In genomic region chr9:6008169-6008979, GRCh38 we compare ENCODE assay signal across 8 cellular contexts. TPM values are rescaled to one million over a fixed set of nuclear protein-coding genes. Genes with fewer than 3 reads are reported as not detected.
A peak's percentile ranks its signal among the peaks of the same experiment; 100 is the strongest.
DNase-seq lines count a peak whose midpoint lies in the region; ATAC-seq and TF ChIP-seq lines count a peak whose summit lies in the region.

No MANE protein-coding gene starts in this region.

- no peaks in the 10 kb centered on the region for H3K9me3 ChIP-seq in upper lobe of right lung

- intact Hi-C loops in left cardiac atrium (cut with DNase I) (no loop called here), posterior vena cava (cut with DNase I) (loop anchor here in 1 of 2 donors (10.0 kb wide), 1 partner anchor 384 kb away; the partner anchor contains the start of gene RIC1), upper lobe of right lung (cut with DNase I) (no loop called here)

- CTCF ChIA-PET in T-cell (lab: Charles Lee) = interaction anchor here (0.6 to 2.4 kb wide), 12 partner anchors 8 to 298 kb away, joined by 3 to 11 read pairs (median 4); partner anchors contain the start of gene ERMP1 (in 1 of the 2)

- H3K9me3 Mint-ChIP-seq in T-cell = peaks cover 8 to 17% (median 15%) of the 10 kb centered on the region in 3 donors

- ATAC-seq in HG02852 (IDR thresholded peaks at IDR 0.05; ENCODE audit: unreplicated experiment) (peak; percentile 58), T-cell (replicated peaks in 1 of 4) (peak; percentile 72 to 77 (median 73)), left cardiac atrium (peak; percentile 89 to 91), upper lobe of right lung (peak; percentile 92)

- peak overlapping the region; percentile 85 to 88 for H3K27ac Mint-ChIP-seq in T-cell

- DNase-seq in GM13976 (ENCODE audit: low spot score) = peak; percentile 92
- DNase-seq in NCI-H1436 treated with DMSO at 0.1 percent for 48 hours (lab: John Stamatoyannopoulos, UW) = peak; percentile 90
- DNase-seq in T-cell = peak; percentile 78 to 98 (median 95)
- DNase-seq in amniotic stem cell (lab: John Stamatoyannopoulos, UW) = peak; percentile 96
- DNase-seq in left cardiac atrium = peak; percentile 96
- peak; percentile 98 for DNase-seq in posterior vena cava (ENCODE audit: low spot score)
- DNase-seq in upper lobe of right lung = peak; percentile 94

- peak overlapping the region; percentile 62 for H3K4me3 ChIP-seq in upper lobe of right lung

- H3K36me3 Mint-ChIP-seq in T-cell = peaks cover 22% of the 10 kb centered on the region

- H3K4me1 ChIP-seq in upper lobe of right lung = peaks cover 37% of the 10 kb centered on the region

- peak overlapping the region; percentile 77 to 95 (median 77) for H3K4me3 Mint-ChIP-seq in T-cell

- peaks cover 49 to 70% (median 60%) of the 10 kb centered on the region in 3 donors for H3K4me1 Mint-ChIP-seq in T-cell

- H3K27me3 ChIP-seq in upper lobe of right lung = no peaks in the 10 kb centered on the region

- TF ChIP-seq CTCF in GM13976 (IDR thresholded peaks at IDR 0.05; ENCODE audit: borderline replicate concordance, control extremely low read depth, extremely low read depth, insufficient read depth, missing control alignments) (no peak), upper lobe of right lung (IDR thresholded peaks at IDR 0.05) (no peak)

- peaks cover 11% of the 10 kb centered on the region for H3K36me3 ChIP-seq in upper lobe of right lung

- no peaks in the 10 kb centered on the region for H3K27me3 Mint-ChIP-seq in T-cell

- POLR2A ChIA-PET in T-cell (lab: Charles Lee) = interaction anchor here (0.6 to 1.1 kb wide), 9 partner anchors 14 to 1347 kb away, joined by 3 to 14 read pairs (median 5); partner anchors contain the start of gene RIC1 (in 1 of the 2)

- in situ Hi-C loops in GM13976 (cut with MboI; ENCODE audit: low sequenced_read_pairs, unreplicated experiment) = no loop called here

- H3K27ac ChIP-seq in upper lobe of right lung = peak overlapping the region; percentile 90

RNA-seq across cellular contexts. Expression of gene RANBP6, which starts 7.0 kb away (rescaled TPM):
- total RNA-seq in T-cell = 10 to 100 TPM; 26.2 to 34.6 (median 29.3) TPM
- 10 to 100 TPM; 18.6 to 30.1 TPM for total RNA-seq in left cardiac atrium
- total RNA-seq in posterior vena cava = 10 to 100 TPM; 14.0 to 15.9 TPM
- total RNA-seq in upper lobe of right lung = 14.8 TPM

Comparison
In these comparisons a context has a peak if more than half of its experiments do, and no peak if none do; other contexts are left out.
1. Peak in every context shown above with its lines: DNase-seq, ATAC-seq, H3K4me3 ChIP-seq and H3K27ac ChIP-seq.